In the genomic region with DNA sequence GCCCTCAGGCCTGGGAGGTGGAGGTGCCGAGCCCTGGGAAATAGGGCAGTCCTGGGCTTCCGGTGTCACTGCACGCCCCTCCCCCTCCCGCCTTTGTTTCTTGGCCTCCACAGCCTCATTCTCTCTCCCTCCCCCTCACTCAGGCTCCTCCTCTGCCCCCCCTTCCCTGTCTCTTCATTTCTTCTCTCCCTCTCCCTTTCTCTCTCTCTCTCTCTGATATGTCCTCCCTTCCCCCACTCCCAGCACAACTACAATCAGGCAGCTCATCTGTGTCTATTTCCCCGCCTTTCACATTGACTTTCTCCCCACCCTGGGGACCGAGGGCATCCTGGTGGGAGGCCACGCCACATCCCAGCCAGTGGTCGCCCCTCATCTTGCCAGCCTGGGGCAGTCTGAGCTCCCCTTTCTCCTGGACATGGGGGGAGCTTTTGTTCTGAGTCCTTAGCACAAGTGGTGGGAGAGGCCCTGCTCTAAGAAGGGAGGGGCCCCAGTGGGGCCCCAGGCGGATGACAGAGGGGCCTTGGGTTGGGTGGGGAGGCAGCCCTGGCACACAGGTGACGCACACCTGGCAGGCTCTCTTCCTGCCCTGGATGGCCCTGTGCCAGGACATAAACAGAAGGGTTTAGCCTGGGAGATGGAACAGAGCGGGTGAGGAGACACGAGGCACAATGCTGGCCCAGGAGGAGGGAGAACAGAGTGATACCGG, we compare ENCODE assay signal across 8 cellular contexts. TPM values are rescaled to one million over a fixed set of nuclear protein-coding genes. Genes with fewer than 3 reads are reported as not detected.
A peak's percentile ranks its signal among the peaks of the same experiment; 100 is the strongest.
DNase-seq lines count a peak whose midpoint lies in the region; ATAC-seq, FAIRE-seq and TF ChIP-seq lines count a peak whose summit lies in the region.

No MANE protein-coding gene starts in this region.

- H4K91ac ChIP-seq in mesenchymal stem cell (ENCODE audit: low read length) = peak overlapping the region; percentile 72

- POLR2A ChIA-PET in GM10248 (lab: Yijun Ruan, JAX) = no interaction called here

- peak; percentile 90 for DNase-seq in Karpas-422
- DNase-seq in SK-N-MC (ENCODE audit: low read depth, low spot score) = no peak
- DNase-seq in bronchial epithelial cell (ENCODE audit: low read depth) = peak; percentile 83
- peak; percentile 31 for DNase-seq in mesenchymal stem cell
- DNase-seq in substantia nigra (lab: John Stamatoyannopoulos, UW) = peak in 20 of 49 donors; percentile 17 to 63 (median 39)
- no peak for DNase-seq in GM10248 (ENCODE audit: extremely low spot score)

- H2AK5ac ChIP-seq in mesenchymal stem cell (ENCODE audit: low read length, severe bottlenecking) = peak overlapping the region; percentile 58

- 69% methylated on average over 13 of the region's 13 CpGs for WGBS in mesenchymal stem cell

- H2BK120ac ChIP-seq in mesenchymal stem cell (ENCODE audit: low read depth, low read length) = peak overlapping the region; percentile 37

- H2AFZ ChIP-seq in Karpas-422 (ENCODE audit: low read length) = no peak overlapping the region
- H2AFZ ChIP-seq in mesenchymal stem cell (ENCODE audit: low read depth, low read length) = no peak overlapping the region

- no peaks in the 10 kb centered on the region for H3K36me3 ChIP-seq in Karpas-422 (ENCODE audit: insufficient read depth, low read length)
- no peaks in the 10 kb centered on the region for H3K36me3 ChIP-seq in SK-N-MC (ENCODE audit: insufficient read depth, low read length)
- H3K36me3 ChIP-seq in bronchial epithelial cell (ENCODE audit: control insufficient read depth, insufficient read depth, low read length) = peaks cover under 1% of the 10 kb centered on the region
- peaks cover 8% of the 10 kb centered on the region in 2 experiments for H3K36me3 ChIP-seq in mesenchymal stem cell (ENCODE audit: control insufficient read depth in 1 of 2, insufficient read depth in 2 of 2, low read depth in 1 of 2, low read length in 2 of 2)

- CTCF ChIA-PET in GM10248 (lab: Yijun Ruan, JAX) = interaction anchor here (0.9 to 4.1 kb wide), 3 partner anchors 9 to 24 kb away, joined by 3 to 31 read pairs (median 3); no protein-coding TSS in a partner anchor

- H3K79me1 ChIP-seq in mesenchymal stem cell (replicated peaks; ENCODE audit: low read length, poor library complexity, severe bottlenecking) = peaks cover 46% of the 10 kb centered on the region

- peak overlapping the region in 1 of 2 experiments; percentile 84 for H3K14ac ChIP-seq in mesenchymal stem cell (ENCODE audit: low read length in 2 of 2)

- H3K79me2 ChIP-seq in Karpas-422 (ENCODE audit: low read length) = peaks cover 49% of the 10 kb centered on the region

- TF ChIP-seq CTCF in bronchial epithelial cell (IDR thresholded peaks at IDR 0.05; ENCODE audit: insufficient read depth, low read length, severe bottlenecking) (no peak), GM10248 (IDR thresholded peaks at IDR 0.05; ENCODE audit: control extremely low read depth, extremely low read depth, low read depth, missing control alignments) (no peak)

- no peak overlapping the region for H3K23ac ChIP-seq in mesenchymal stem cell (ENCODE audit: low read length in 2 of 2)

- H3K4me3 ChIP-seq in Karpas-422 (ENCODE audit: low read length) = peak overlapping the region; percentile 44; the same call in 1 of the 2 replicates
- no peak overlapping the region; the same call in 1 of the 2 replicates for H3K4me3 ChIP-seq in SK-N-MC
- no peak overlapping the region for H3K4me3 ChIP-seq in bronchial epithelial cell (ENCODE audit: low read depth, low read length)
- H3K4me3 ChIP-seq in mesenchymal stem cell (ENCODE audit: insufficient read depth in 1 of 2, low read depth in 1 of 2, low read length in 2 of 2) = no peak overlapping the region

- H2BK12ac ChIP-seq in mesenchymal stem cell (ENCODE audit: low read length in 2 of 2) = peak overlapping the region; percentile 4 to 85

- peak overlapping the region; percentile 23 for H2BK15ac ChIP-seq in mesenchymal stem cell (ENCODE audit: low read depth, poor library complexity, severe bottlenecking)

- H3K4me2 ChIP-seq in Karpas-422 (ENCODE audit: low read depth, low read length, poor library complexity, severe bottlenecking) (peak overlapping the region; percentile 65), mesenchymal stem cell (ENCODE audit: low read length, poor library complexity, severe bottlenecking) (no peak overlapping the region)

- no peaks in the 10 kb centered on the region for H3K9me2 ChIP-seq in Karpas-422 (replicated peaks; ENCODE audit: insufficient read depth, low read length)

- no peak overlapping the region for H2BK5ac ChIP-seq in mesenchymal stem cell (ENCODE audit: low read depth, low read length, poor library complexity, severe bottlenecking)

- no peak for ATAC-seq in GM21360 (IDR thresholded peaks at IDR 0.05; ENCODE audit: unreplicated experiment)
- no peak for ATAC-seq in GM21526 (IDR thresholded peaks at IDR 0.05; ENCODE audit: low FRiP score, unreplicated experiment)

- H3K27me3 ChIP-seq in Karpas-422 (ENCODE audit: low read length) = no peaks in the 10 kb centered on the region
- no peaks in the 10 kb centered on the region for H3K27me3 ChIP-seq in bronchial epithelial cell (ENCODE audit: control insufficient read depth, insufficient read depth, low read length)
- H3K27me3 ChIP-seq in mesenchymal stem cell (ENCODE audit: control insufficient read depth in 1 of 2, insufficient read depth in 1 of 2, low read length in 2 of 2) = no peaks in the 10 kb centered on the region

- peak overlapping the region; percentile 20 to 34 for H3K4ac ChIP-seq in mesenchymal stem cell (ENCODE audit: low read depth in 1 of 2, low read length in 2 of 2)

- H3K27ac ChIP-seq in Karpas-422 (ENCODE audit: low read length) (peak overlapping the region; percentile 92), SK-N-MC (peak overlapping the region; percentile 46; the same call in 1 of the 2 replicates), mesenchymal stem cell (ENCODE audit: low read length, poor library complexity, severe bottlenecking) (no peak overlapping the region), substantia nigra (ENCODE audit: low read depth, low read length, poor library complexity, severe bottlenecking) (peak overlapping the region; percentile 54)

- H4K20me1 ChIP-seq in Karpas-422 (ENCODE audit: insufficient read depth, low read depth, low read length) = no peaks in the 10 kb centered on the region

- H3K4me1 ChIP-seq in Karpas-422 (ENCODE audit: low read length) = peaks cover 70% of the 10 kb centered on the region
- peaks cover 42% of the 10 kb centered on the region for H3K4me1 ChIP-seq in mesenchymal stem cell (ENCODE audit: control insufficient read depth, insufficient read depth, low read depth, low read length)

- no peak for FAIRE-seq in bronchial epithelial cell (lab: Jason Lieb, UNC)

- H3K9ac ChIP-seq in Karpas-422 (ENCODE audit: low read length) = peak overlapping the region; percentile 72
- no peak overlapping the region for H3K9ac ChIP-seq in SK-N-MC (ENCODE audit: insufficient read length)
- H3K9ac ChIP-seq in mesenchymal stem cell (ENCODE audit: low read length) = no peak overlapping the region

- H3K9me3 ChIP-seq in Karpas-422 (ENCODE audit: low read length) (no peaks in the 10 kb centered on the region), SK-N-MC (ENCODE audit: low read depth, low read length) (no peaks in the 10 kb centered on the region), mesenchymal stem cell (ENCODE audit: control insufficient read depth, low read length) (no peaks in the 10 kb centered on the region)

- peak overlapping the region; percentile 87 for H4K8ac ChIP-seq in mesenchymal stem cell (ENCODE audit: low read length)

- peak overlapping the region; percentile 54 to 56 for H3K18ac ChIP-seq in mesenchymal stem cell (ENCODE audit: low read depth in 1 of 2, low read length in 2 of 2)

RNA-seq across cellular contexts. Expression of a gene that starts 40.1 kb away (rescaled TPM):
- 93.4 and 156 TPM in 2 replicates for total RNA-seq in Karpas-422 (2014; rRNA removed; shearing (Covaris generic); ENCODE audit: low replicate concordance)
- total RNA-seq in bronchial epithelial cell = 29.5 and 59.0 TPM in 2 replicates
- 33.5 TPM for polyA plus RNA-seq in mesenchymal stem cell (2013, experiment 1 of 2)
- polyA plus RNA-seq in mesenchymal stem cell (2013, experiment 2 of 2) = 33.2 TPM

Comparison
In these comparisons a context has a peak if more than half of its experiments do, and no peak if none do; other contexts are left out.
1. DNase-seq: peak in Karpas-422 (single experiment), bronchial epithelial cell (single experiment) and mesenchymal stem cell (single experiment); none in SK-N-MC (single experiment) and GM10248 (single experiment).